Comparison of ENCODE assay signal across 8 cellular contexts in genomic region chr1:68496680-68497357, GRCh38. TPM values are rescaled to one million over a fixed set of nuclear protein-coding genes. Genes with fewer than 3 reads are reported as not detected.
DNase-seq lines count a peak whose midpoint lies in the region; ATAC-seq and TF ChIP-seq lines count a peak whose summit lies in the region.

DEPDC1 (minus strand) TSS chr1:68497082; CDS start chr1:68496999, 83 bp downstream.

- DNase-seq in AG08396 (ENCODE audit: low spot score) (peak; percentile 98), NCI-H2227 treated with DMSO at 0.1 percent for 48 hours (lab: John Stamatoyannopoulos, UW) (peak; percentile 95), cerebellum (ENCODE audit: low spot score) (peak; percentile 65), kidney epithelial cell (ENCODE audit: low read depth) (peak; percentile 75)
- peak; percentile 28 to 45 (median 40) for DNase-seq in activated CD4-positive, CD25-positive, alpha-beta regulatory T cell (lab: John Stamatoyannopoulos, UW)
- peak; percentile 56 to 60 for DNase-seq in stimulated activated CD4-positive, alpha-beta T cell treated with anti-CD3 and anti-CD28 coated beads, Interleukin-15, amount 100 ng/mL, for 48 hours (ENCODE audit: low read depth in 2 of 2)

- peak; percentile 4 for TF ChIP-seq CTCF in kidney epithelial cell (IDR thresholded peaks at IDR 0.05; ENCODE audit: insufficient read depth, low read length, poor library complexity, severe bottlenecking)

- ATAC-seq in GM18909 (IDR thresholded peaks at IDR 0.05; ENCODE audit: poor library complexity, unreplicated experiment) (peak; percentile 96), HG03159 (IDR thresholded peaks at IDR 0.05; ENCODE audit: unreplicated experiment) (peak; percentile 96)

- no peaks in the 10 kb centered on the region for H3K36me3 ChIP-seq in kidney epithelial cell (ENCODE audit: control insufficient read depth, insufficient read depth, low read length)

- H3K27me3 ChIP-seq in kidney epithelial cell (ENCODE audit: control insufficient read depth, insufficient read depth, low read length), result no peaks in the 10 kb centered on the region

- peak within 1 kb of the TSS; percentile 84 for H3K4me3 ChIP-seq in kidney epithelial cell (ENCODE audit: low read depth, low read length)

RNA-seq across cellular contexts. Expression of gene DEPDC1, which starts in this region (rescaled TPM):
- total RNA-seq in cerebellum, result 7.3 TPM
- total RNA-seq in kidney epithelial cell, result 8.9 and 10.7 TPM in 2 replicates

Comparison
In these comparisons a context has a peak if more than half of its experiments do, and no peak if none do; other contexts are left out.
1. Peak in every context shown above with its lines: DNase-seq, ATAC-seq and H3K4me3 ChIP-seq.
2. DNase-seq: peak in every context shown above with its lines; median percentile 98 in AG08396; 95 in NCI-H2227 treated with DMSO at 0.1 percent for 48 hours; 75 in kidney epithelial cell; 65 in cerebellum; 58 in stimulated activated CD4-positive, alpha-beta T cell treated with anti-CD3 and anti-CD28 coated beads, Interleukin-15, amount 100 ng/mL, for 48 hours; 40 in activated CD4-positive, CD25-positive, alpha-beta regulatory T cell.